Comparison of ENCODE assay signal across 1 cellular context in genomic region chr12:110658242-110658641, GRCh38.
TF ChIP-seq lines count a peak whose summit lies in the region.

No MANE protein-coding gene starts in this region.

TF ChIP-seq in HepG2, 621 proteins besides CTCF, POLR2A, EP300 and RAD21 (continued from another document):
- TF ChIP-seq ZHX2 (IDR thresholded peaks at IDR 0.05; ENCODE audit: low read depth) (no peak), ZHX2 (CRISPR knock-in tag; IDR thresholded peaks at IDR 0.05; ENCODE audit: borderline replicate concordance) (no peak), ZBTB33 (CRISPR knock-in tag; IDR thresholded peaks at IDR 0.05) (no peak), NR2F1 (CRISPR knock-in tag; IDR thresholded peaks at IDR 0.05) (no peak), ZFP91 (CRISPR knock-in tag; IDR thresholded peaks at IDR 0.05; ENCODE audit: borderline replicate concordance) (no peak), GATAD1 (CRISPR knock-in tag; IDR thresholded peaks at IDR 0.05) (no peak), BCL6 (CRISPR knock-in tag; IDR thresholded peaks at IDR 0.05) (no peak), ZSCAN9 (CRISPR knock-in tag; IDR thresholded peaks at IDR 0.05; ENCODE audit: borderline replicate concordance) (no peak), GZF1 (CRISPR knock-in tag; IDR thresholded peaks at IDR 0.05) (no peak)
